ENCODE assay signal across 8 cellular contexts in the genomic region with DNA sequence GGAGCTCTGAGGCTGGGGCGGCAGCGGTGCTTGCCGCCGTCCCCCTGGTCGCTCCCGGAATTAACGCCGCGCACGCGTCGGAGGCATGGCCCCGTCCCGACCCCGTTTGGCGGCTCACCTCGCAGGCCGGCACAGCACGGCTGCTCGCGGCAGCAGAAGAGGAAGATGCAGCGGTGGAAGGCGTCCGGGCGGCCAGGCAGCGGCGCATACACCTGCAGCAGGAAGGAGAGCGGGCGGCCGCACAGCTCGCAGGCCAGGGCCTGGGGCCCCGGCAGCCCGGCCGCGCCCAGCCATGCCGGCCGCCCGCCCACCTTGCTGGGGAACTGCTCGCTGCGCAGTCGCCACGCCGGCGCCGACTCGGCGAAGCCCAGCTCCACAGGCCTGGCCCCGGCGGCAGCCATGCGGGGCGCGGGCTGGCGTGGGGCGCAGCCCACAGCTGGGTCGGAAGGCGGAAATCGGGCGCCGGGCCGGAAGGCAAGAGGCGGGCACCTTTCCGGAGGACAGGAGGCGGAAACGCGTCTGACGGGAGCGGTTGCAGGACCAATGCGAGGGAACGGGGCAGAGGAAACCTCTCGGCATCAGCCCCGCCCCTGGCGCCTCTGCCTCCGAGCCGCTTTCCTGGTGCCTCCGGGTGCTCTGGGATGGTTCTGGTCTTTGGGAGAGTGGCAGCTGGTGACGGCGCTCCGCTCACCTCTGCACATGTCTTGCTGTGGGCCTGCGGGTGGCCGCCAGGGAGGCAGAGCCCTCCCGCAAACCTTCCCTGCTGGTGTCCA. TPM values are rescaled to one million over a fixed set of nuclear protein-coding genes. Genes with fewer than 3 reads are reported as not detected.
DNase-seq lines count a peak whose midpoint lies in the region; ATAC-seq and TF ChIP-seq lines count a peak whose summit lies in the region.

A gene with protein sequence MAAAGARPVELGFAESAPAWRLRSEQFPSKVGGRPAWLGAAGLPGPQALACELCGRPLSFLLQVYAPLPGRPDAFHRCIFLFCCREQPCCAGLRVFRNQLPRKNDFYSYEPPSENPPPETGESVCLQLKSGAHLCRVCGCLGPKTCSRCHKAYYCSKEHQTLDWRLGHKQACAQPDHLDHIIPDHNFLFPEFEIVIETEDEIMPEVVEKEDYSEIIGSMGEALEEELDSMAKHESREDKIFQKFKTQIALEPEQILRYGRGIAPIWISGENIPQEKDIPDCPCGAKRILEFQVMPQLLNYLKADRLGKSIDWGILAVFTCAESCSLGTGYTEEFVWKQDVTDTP (minus strand): TSS at position 457 of the 773 bp plus-strand sequence. CDS start 56 bp downstream, at position 401.

- peak; percentile 96 for DNase-seq in ELF-1 (ENCODE audit: low read depth, low spot score)
- DNase-seq in H7, result peak; percentile 94
- DNase-seq in activated effector memory CD4-positive, alpha-beta T cell treated with Interleukin-2 at 50 U/mL for 16 hours, result peak; percentile 88
- peak; percentile 85 for DNase-seq in fibroblast of the aortic adventitia (ENCODE audit: low read depth)
- peak; percentile 89 for DNase-seq in nephron progenitor cell
- peak; percentile 89 to 93 for DNase-seq in stimulated activated naive CD8-positive, alpha-beta T cell treated with anti-CD3 and anti-CD28 coated beads, Interleukin-15, amount 100 ng/mL, for 72 hours

- H3K36me3 ChIP-seq in H7 (replicated peaks; ENCODE audit: control insufficient read depth, insufficient read depth, low read length) (peaks cover 15% of the 10 kb centered on the region), Loucy (ENCODE audit: insufficient read depth, low read length) (peaks cover 5% of the 10 kb centered on the region; the same call in 1 of the 2 replicates)

- H3K4me2 ChIP-seq in Loucy (ENCODE audit: low read depth, low read length, poor library complexity, severe bottlenecking), result peak within 1 kb of the TSS; percentile 96

- H3K9me3 Mint-ChIP-seq in nephron progenitor cell, result peaks cover 8% of the 10 kb centered on the region
- H3K9me3 Mint-ChIP-seq in stimulated activated naive CD8-positive, alpha-beta T cell treated with anti-CD3 and anti-CD28 coated beads, Interleukin-15, amount 100 ng/mL, for 72 hours, result no peaks in the 10 kb centered on the region

- no peaks in the 10 kb centered on the region for H3K27me3 ChIP-seq in H7 (ENCODE audit: control insufficient read depth, insufficient read depth, low read length)
- H3K27me3 ChIP-seq in Loucy (ENCODE audit: insufficient read depth, low read length, poor library complexity, severe bottlenecking), result no peaks in the 10 kb centered on the region

- H3K79me2 ChIP-seq in Loucy (ENCODE audit: insufficient read depth, low read length), result peaks cover 28% of the 10 kb centered on the region

- peak; percentile 98 for ATAC-seq in stimulated activated naive CD8-positive, alpha-beta T cell treated with anti-CD3 and anti-CD28 coated beads, Interleukin-15, amount 100 ng/mL, for 72 hours

- H3K4me1 ChIP-seq in Loucy (ENCODE audit: insufficient read depth, low read length, poor library complexity, severe bottlenecking), result peaks cover 26% of the 10 kb centered on the region

- peak within 1 kb of the TSS; percentile 100 for H3K4me3 Mint-ChIP-seq in nephron progenitor cell
- H3K4me3 Mint-ChIP-seq in stimulated activated naive CD8-positive, alpha-beta T cell treated with anti-CD3 and anti-CD28 coated beads, Interleukin-15, amount 100 ng/mL, for 72 hours, result peak within 1 kb of the TSS; percentile 100

- TF ChIP-seq POLR2A in Raji (IDR thresholded peaks at IDR 0.05; ENCODE audit: insufficient read depth, low read depth, low read length), result peak; percentile 91

- H3K27ac Mint-ChIP-seq in nephron progenitor cell, result peak within 1 kb of the TSS; percentile 96
- H3K27ac Mint-ChIP-seq in stimulated activated naive CD8-positive, alpha-beta T cell treated with anti-CD3 and anti-CD28 coated beads, Interleukin-15, amount 100 ng/mL, for 72 hours, result peak within 1 kb of the TSS; percentile 99

- no peaks in the 10 kb centered on the region for H3K9me2 ChIP-seq in Loucy (replicated peaks; ENCODE audit: low read depth, low read length)

- H3K4me1 Mint-ChIP-seq in nephron progenitor cell, result peaks cover 22% of the 10 kb centered on the region
- H3K4me1 Mint-ChIP-seq in stimulated activated naive CD8-positive, alpha-beta T cell treated with anti-CD3 and anti-CD28 coated beads, Interleukin-15, amount 100 ng/mL, for 72 hours, result peaks cover 39% of the 10 kb centered on the region

- H3K9ac ChIP-seq in Loucy (ENCODE audit: low read depth, low read length, poor library complexity, severe bottlenecking), result peak within 1 kb of the TSS; percentile 82

- no peaks in the 10 kb centered on the region for H3F3A ChIP-seq in Loucy (ENCODE audit: low read depth)

- H4K20me1 ChIP-seq in Loucy (ENCODE audit: insufficient read depth, low read length, poor library complexity, severe bottlenecking), result peaks cover 14% of the 10 kb centered on the region

- H3K9me3 ChIP-seq in Loucy (ENCODE audit: insufficient read depth, low read depth, low read length), result no peaks in the 10 kb centered on the region; the same call in 1 of the 2 replicates

- peaks cover 27% of the 10 kb centered on the region for H3K36me3 Mint-ChIP-seq in nephron progenitor cell (ENCODE audit: low read depth)

- H3K27me3 Mint-ChIP-seq in nephron progenitor cell (ENCODE audit: low read depth, poor library complexity), result peaks cover 6% of the 10 kb centered on the region
- no peaks in the 10 kb centered on the region for H3K27me3 Mint-ChIP-seq in stimulated activated naive CD8-positive, alpha-beta T cell treated with anti-CD3 and anti-CD28 coated beads, Interleukin-15, amount 100 ng/mL, for 72 hours

- H3K4me3 ChIP-seq in H7 (ENCODE audit: insufficient read depth, low read depth, low read length) (peak within 1 kb of the TSS; percentile 94), Loucy (ENCODE audit: low read length, poor library complexity, severe bottlenecking) (peak within 1 kb of the TSS; percentile 88), fibroblast of the aortic adventitia (ENCODE audit: low read depth, low read length) (peak within 1 kb of the TSS; percentile 73)

- TF ChIP-seq CTCF in Loucy (conservative IDR thresholded peaks at IDR 0.05; ENCODE audit: low read length), result no peak
- TF ChIP-seq CTCF in fibroblast of the aortic adventitia (IDR thresholded peaks at IDR 0.05; ENCODE audit: insufficient read depth, low read length), result no peak
- TF ChIP-seq CTCF in nephron progenitor cell (IDR thresholded peaks at IDR 0.05), result no peak

- H2AFZ ChIP-seq in Loucy (ENCODE audit: low read length), result peak within 1 kb of the TSS; percentile 93

RNA-seq across cellular contexts. Expression of the gene that starts here (rescaled TPM):
- total RNA-seq in H7 (2014; rRNA removed; shearing (Covaris generic)), result 84.5 and 93.7 TPM in 2 replicates
- 65.1 and 104 TPM in 2 replicates for total RNA-seq in fibroblast of the aortic adventitia (ENCODE audit: low replicate concordance)

Comparison
In these comparisons a context has a peak if more than half of its experiments do, and no peak if none do; other contexts are left out.
1. Peak in every context shown above with its lines: DNase-seq, ATAC-seq and H3K4me3 ChIP-seq.